In the genomic region with DNA sequence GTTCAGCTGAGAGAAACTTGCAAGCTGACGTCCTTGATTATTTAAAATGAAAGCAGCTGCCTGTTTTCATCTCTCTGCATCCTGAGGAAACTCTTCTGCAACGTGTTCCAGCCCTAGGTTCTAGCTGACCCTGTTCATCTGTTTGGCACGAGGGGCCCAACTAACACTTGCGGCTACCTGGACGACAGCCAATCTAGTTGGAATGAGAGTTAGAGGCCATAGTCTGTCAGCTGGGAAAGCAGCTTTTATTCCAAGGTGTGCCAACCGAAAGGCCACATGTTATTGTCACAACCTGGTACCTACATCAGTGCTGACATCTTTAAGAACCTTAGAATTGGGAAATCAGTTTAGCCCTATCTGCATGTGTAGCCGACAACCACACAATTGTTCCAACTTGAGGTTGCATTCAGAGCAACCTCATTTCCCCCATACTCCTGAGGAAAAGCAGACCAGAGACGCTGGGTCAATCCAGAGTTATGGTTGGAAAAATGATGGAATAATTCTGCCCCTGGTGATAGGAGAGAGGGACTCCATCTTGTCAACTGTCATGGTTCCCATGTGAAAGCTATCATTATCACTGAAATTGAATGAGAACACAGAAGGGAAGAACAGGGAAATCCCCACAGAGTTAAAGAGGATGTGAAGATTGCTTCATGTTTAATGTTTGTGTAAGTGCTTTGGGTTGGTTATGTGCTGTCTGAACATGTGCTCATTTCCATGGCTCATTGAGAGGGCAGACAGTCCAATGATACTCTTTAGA, we compare ENCODE assay signal across 1 cellular context.
TF ChIP-seq lines count a peak whose summit lies in the region.

No MANE protein-coding gene starts in this region.

TF ChIP-seq in GM23338, 12 proteins besides CTCF, POLR2A, EP300 and RAD21 (continued from another document):
- TF ChIP-seq, protein P1, sequence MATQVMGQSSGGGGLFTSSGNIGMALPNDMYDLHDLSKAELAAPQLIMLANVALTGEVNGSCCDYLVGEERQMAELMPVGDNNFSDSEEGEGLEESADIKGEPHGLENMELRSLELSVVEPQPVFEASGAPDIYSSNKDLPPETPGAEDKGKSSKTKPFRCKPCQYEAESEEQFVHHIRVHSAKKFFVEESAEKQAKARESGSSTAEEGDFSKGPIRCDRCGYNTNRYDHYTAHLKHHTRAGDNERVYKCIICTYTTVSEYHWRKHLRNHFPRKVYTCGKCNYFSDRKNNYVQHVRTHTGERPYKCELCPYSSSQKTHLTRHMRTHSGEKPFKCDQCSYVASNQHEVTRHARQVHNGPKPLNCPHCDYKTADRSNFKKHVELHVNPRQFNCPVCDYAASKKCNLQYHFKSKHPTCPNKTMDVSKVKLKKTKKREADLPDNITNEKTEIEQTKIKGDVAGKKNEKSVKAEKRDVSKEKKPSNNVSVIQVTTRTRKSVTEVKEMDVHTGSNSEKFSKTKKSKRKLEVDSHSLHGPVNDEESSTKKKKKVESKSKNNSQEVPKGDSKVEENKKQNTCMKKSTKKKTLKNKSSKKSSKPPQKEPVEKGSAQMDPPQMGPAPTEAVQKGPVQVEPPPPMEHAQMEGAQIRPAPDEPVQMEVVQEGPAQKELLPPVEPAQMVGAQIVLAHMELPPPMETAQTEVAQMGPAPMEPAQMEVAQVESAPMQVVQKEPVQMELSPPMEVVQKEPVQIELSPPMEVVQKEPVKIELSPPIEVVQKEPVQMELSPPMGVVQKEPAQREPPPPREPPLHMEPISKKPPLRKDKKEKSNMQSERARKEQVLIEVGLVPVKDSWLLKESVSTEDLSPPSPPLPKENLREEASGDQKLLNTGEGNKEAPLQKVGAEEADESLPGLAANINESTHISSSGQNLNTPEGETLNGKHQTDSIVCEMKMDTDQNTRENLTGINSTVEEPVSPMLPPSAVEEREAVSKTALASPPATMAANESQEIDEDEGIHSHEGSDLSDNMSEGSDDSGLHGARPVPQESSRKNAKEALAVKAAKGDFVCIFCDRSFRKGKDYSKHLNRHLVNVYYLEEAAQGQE (IDR thresholded peaks at IDR 0.05; ENCODE audit: unreplicated experiment), result no peak
- TF ChIP-seq, protein P2, sequence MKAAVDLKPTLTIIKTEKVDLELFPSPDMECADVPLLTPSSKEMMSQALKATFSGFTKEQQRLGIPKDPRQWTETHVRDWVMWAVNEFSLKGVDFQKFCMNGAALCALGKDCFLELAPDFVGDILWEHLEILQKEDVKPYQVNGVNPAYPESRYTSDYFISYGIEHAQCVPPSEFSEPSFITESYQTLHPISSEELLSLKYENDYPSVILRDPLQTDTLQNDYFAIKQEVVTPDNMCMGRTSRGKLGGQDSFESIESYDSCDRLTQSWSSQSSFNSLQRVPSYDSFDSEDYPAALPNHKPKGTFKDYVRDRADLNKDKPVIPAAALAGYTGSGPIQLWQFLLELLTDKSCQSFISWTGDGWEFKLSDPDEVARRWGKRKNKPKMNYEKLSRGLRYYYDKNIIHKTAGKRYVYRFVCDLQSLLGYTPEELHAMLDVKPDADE (IDR thresholded peaks at IDR 0.05), result no peak
- TF ChIP-seq ZNF331 (CRISPR knock-in tag; IDR thresholded peaks at IDR 0.05; ENCODE audit: low read depth) (no peak), CREB1 (CRISPR knock-in tag; IDR thresholded peaks at IDR 0.05; ENCODE audit: low read depth) (no peak)
